Comparison of ENCODE assay signal across 17 cellular contexts in the genomic region with DNA sequence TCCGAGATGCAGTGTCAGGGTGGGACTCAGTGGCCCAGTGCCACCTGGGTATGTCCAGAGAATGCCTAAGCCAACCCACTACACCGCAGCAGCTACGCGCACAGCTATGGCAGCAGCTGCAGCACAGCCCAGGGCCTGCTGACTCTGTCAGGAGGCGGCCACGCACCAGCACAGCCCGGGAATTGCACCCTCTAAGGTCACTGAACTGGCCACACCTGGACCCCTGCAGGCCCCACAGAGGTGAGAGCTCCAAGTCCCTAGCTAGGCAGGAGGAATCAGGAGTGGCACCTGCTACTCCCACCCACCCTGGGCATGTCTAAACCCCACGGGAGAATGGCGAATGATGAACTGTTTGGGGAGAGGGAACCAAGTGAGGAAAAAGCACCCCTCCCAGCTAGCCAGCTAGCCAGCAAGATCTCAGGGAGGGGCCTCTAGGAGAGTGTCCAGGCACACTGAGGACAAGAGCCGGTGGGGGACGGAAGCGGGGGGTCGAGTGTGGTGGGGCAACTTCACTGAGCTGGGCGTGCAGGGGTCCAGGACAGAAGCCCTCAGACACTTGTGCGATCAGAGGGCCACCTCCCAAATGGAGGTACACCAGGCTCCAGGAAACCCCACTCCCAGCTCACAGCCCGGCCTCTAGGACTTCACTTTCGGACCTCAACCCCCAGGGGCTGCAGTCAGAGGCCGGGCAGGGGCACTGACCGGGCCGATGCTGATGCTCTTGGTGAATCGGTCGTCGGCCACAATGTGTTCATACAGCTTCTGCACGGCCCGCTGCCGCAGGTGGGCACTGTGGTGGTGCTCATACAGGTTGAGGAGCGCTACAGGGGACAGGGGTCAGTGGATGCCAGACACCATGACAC. TPM values are rescaled to one million over a fixed set of nuclear protein-coding genes. Genes with fewer than 3 reads are reported as not detected.
"Had no signal": no experiment of that assay in that cellular context is flagged by ENCODE, and none has a peak within 500 bp of the region (broad histone marks: within the 10 kb centered on the region; RNA-seq: fewer than 3 reads in every experiment).

No MANE protein-coding gene starts in this region.

- H3K4me1 ChIP-seq: parathyroid adenoma, SJSA1 had no signal

- H3K9me3 Mint-ChIP-seq: activated T-helper 2 cell treated with anti-CD3 and anti-CD28 coated beads, Interferon-gamma antibody, Interleukin-2, Interleukin-4, amounts not matched to agents 10 μg/mL and 5 μg/mL and 100 μg/mL, durations not matched to agents 14 hours and 24 hours and 36 hours; brain; nephron had no signal

- H3K4me3 Mint-ChIP-seq: activated naive CD8-positive, alpha-beta T cell; brain; nephron had no signal

- H3K27ac ChIP-seq: parathyroid adenoma, SJSA1, VCaP had no signal

- H3K36me3 Mint-ChIP-seq: activated naive CD8-positive, alpha-beta T cell had no signal

- DNase-seq: activated CD4-positive, alpha-beta T cell treated with anti-CD3 and anti-CD28 coated beads for 4 hours; amygdala; cerebellar nuclear complex; hypothalamus; left colon; mammary epithelial cell; retina; small intestine; T1000 had no signal

- H3K4me3 ChIP-seq: SJSA1 had no signal

- H3K27me3 ChIP-seq: SJSA1 had no signal

- H3K9me3 ChIP-seq: SJSA1 had no signal

- H3K27ac Mint-ChIP-seq: activated naive CD8-positive, alpha-beta T cell; activated T-helper 2 cell treated with anti-CD3 and anti-CD28 coated beads, Interferon-gamma antibody, Interleukin-2, Interleukin-4, amounts not matched to agents 10 μg/mL and 5 μg/mL and 100 μg/mL, durations not matched to agents 14 hours and 24 hours and 36 hours; nephron had no signal

- H3K4me1 Mint-ChIP-seq: nephron had no signal

- H3K27me3 Mint-ChIP-seq: activated naive CD8-positive, alpha-beta T cell; brain had no signal

RNA-seq across cellular contexts. Expression of a gene that starts 59.3 kb away (rescaled TPM):
- total RNA-seq: dermis microvascular lymphatic vessel endothelial cell, SJSA1 had no signal
- polyA plus RNA-seq: mammary epithelial cell had no signal
